In the genomic region with DNA sequence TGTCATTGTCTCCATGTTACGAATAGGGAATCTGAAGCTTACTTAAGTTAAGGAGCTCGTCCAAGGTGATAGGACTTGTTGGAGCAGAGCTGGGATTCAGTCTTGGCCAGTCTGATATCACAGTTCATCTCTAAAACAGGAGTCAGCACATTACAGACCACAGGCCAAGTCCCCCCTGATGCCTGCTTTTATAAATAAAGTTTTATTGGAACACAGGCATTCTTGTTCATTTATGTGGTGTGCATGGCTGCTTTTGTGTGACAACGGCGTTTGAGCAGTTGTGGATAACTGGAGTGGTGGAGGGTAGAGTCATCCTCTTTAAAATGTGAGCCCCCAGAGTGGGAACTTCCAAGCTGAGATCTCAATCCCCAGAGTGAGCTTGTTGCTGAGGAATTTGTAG, we compare ENCODE assay signal across 2 cellular contexts.
TF ChIP-seq lines count a peak whose summit lies in the region.

No MANE protein-coding gene starts in this region.

TF ChIP-seq in GM23338, 12 proteins besides CTCF, POLR2A, EP300 and RAD21:
- TF ChIP-seq CREB1 (CRISPR knock-in tag; IDR thresholded peaks at IDR 0.05; ENCODE audit: low read depth) = no peak

TF ChIP-seq in GM12878, 131 proteins besides CTCF, POLR2A, EP300 and RAD21:
- TF ChIP-seq, protein P1, sequence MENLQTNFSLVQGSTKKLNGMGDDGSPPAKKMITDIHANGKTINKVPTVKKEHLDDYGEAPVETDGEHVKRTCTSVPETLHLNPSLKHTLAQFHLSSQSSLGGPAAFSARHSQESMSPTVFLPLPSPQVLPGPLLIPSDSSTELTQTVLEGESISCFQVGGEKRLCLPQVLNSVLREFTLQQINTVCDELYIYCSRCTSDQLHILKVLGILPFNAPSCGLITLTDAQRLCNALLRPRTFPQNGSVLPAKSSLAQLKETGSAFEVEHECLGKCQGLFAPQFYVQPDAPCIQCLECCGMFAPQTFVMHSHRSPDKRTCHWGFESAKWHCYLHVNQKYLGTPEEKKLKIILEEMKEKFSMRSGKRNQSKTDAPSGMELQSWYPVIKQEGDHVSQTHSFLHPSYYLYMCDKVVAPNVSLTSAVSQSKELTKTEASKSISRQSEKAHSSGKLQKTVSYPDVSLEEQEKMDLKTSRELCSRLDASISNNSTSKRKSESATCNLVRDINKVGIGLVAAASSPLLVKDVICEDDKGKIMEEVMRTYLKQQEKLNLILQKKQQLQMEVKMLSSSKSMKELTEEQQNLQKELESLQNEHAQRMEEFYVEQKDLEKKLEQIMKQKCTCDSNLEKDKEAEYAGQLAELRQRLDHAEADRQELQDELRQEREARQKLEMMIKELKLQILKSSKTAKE (IDR thresholded peaks at IDR 0.05; ENCODE audit: low read depth, poor library complexity, severe bottlenecking) = no peak
- peak; percentile 72 for TF ChIP-seq ZBTB40 (IDR thresholded peaks at IDR 0.05; ENCODE audit: borderline replicate concordance)
